22 cellular contexts compared by ENCODE assay signal in genomic region chr20:36786246-36786645, GRCh38.
"Had no signal": no experiment of that assay in that cellular context is flagged by ENCODE, and none has a peak within 500 bp of the region (broad histone marks: within the 10 kb centered on the region; RNA-seq: fewer than 3 reads in every experiment).

No MANE protein-coding gene starts in this region.

- H3K4me3 Mint-ChIP-seq: activated CD8-positive, alpha-beta T cell treated with anti-CD3 and anti-CD28 coated beads for 36 hours; activated T-cell treated with anti-CD3 and anti-CD28 coated beads, Interleukin-2, amount 50 U/mL, for 72 hours; T-cell had no signal

- H3K4me1 Mint-ChIP-seq: T-cell had no signal

- H3K27me3 Mint-ChIP-seq: activated CD8-positive, alpha-beta T cell treated with anti-CD3 and anti-CD28 coated beads for 36 hours; T-cell had no signal

- H3K27ac Mint-ChIP-seq: activated CD8-positive, alpha-beta T cell treated with anti-CD3 and anti-CD28 coated beads for 36 hours; activated T-cell treated with anti-CD3 and anti-CD28 coated beads, Interleukin-2, amount 50 U/mL, for 72 hours; activated T-helper 2 cell treated with anti-CD3 and anti-CD28 coated beads, Interferon-gamma antibody, Interleukin-2, Interleukin-4, amounts not matched to agents 10 μg/mL and 5 μg/mL and 100 μg/mL, durations not matched to agents 14 hours and 24 hours and 36 hours; T-cell had no signal

- DNase-seq: activated CD4-positive, CD25-positive, alpha-beta regulatory T cell; activated CD8-positive, alpha-beta memory T cell treated with anti-CD3 and anti-CD28 coated beads, Interleukin-2, amount 50 U/mL, for 4 hours; activated CD8-positive, alpha-beta T cell treated with anti-CD3 and anti-CD28 coated beads for 36 hours; activated gamma-delta T cell treated with Interleukin-2 at 50 U/mL for 16 hours; activated naive CD4-positive, alpha-beta T cell treated with anti-CD3 and anti-CD28 coated beads, Interleukin-2, amount 50 U/mL, for 16 hours; activated T-cell treated with anti-CD3 and anti-CD28 coated beads, Interleukin-2, amount 50 U/mL, for 72 hours; aorta; central memory CD4-positive, alpha-beta T cell; MM.1S; NCI-H1105; NCI-H1436; NCI-H1694 treated with DMSO at 0.1 percent for 48 hours; NCI-H2029 treated with DMSO at 0.1 percent for 48 hours; NCI-H345; NCI-H510A; NCI-H526 treated with DMSO at 0.1 percent for 48 hours; NCI-H82; T-cell had no signal

- ATAC-seq: activated CD8-positive, alpha-beta T cell treated with anti-CD3 and anti-CD28 coated beads for 36 hours; activated T-cell treated with anti-CD3 and anti-CD28 coated beads, Interleukin-2, amount 50 U/mL, for 72 hours; Right ventricle myocardium inferior; T-cell had no signal

- H3K4me3 ChIP-seq: SK-N-MC had no signal

- H3K9me3 Mint-ChIP-seq: activated CD8-positive, alpha-beta T cell treated with anti-CD3 and anti-CD28 coated beads for 36 hours; activated T-cell treated with anti-CD3 and anti-CD28 coated beads, Interleukin-2, amount 50 U/mL, for 72 hours; activated T-helper 2 cell treated with anti-CD3 and anti-CD28 coated beads, Interferon-gamma antibody, Interleukin-2, Interleukin-4, amounts not matched to agents 10 μg/mL and 5 μg/mL and 100 μg/mL, durations not matched to agents 14 hours and 24 hours and 36 hours; T-cell had no signal

- H3K36me3 Mint-ChIP-seq: T-cell had no signal

- H3K27ac ChIP-seq: SK-N-MC, VCaP had no signal
